Comparison of ENCODE assay signal across 8 cellular contexts in the genomic region with DNA sequence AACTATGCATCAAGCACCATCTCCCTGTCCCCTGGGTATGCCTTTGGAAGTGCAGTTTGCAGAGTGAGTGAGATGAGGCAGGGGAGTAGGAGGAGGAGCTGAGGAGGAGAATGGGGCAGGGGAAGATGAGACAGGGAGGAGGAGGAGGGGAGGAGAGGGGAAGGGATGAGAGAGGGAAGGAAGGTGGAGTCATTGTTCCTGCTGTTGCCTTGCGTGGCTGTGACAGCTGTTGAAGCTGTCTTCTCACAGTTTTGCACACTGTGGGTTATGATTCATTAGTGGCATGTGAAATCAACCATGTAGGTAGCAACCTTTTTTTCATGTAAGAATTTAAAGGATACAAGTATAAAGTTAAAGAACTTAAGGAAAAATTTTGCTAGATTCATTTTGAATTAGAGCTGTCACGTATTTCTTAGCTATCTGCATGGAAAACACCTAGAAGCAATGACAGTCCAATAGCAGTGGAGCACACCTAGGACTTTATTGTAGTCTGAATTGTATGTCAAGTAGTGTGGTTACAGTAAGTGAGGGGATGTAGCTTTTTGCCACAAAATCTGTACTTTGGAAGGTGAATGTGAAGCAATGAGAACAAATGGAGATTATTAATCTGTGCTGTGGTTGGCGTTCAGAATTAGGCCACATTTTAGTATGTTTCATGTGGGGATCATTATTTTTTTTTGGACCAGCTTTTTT. TPM values are rescaled to one million over a fixed set of nuclear protein-coding genes. Genes with fewer than 3 reads are reported as not detected.
DNase-seq lines count a peak whose midpoint lies in the region; ATAC-seq and TF ChIP-seq lines count a peak whose summit lies in the region.

No MANE protein-coding gene starts in this region.

- no peak overlapping the region for H3K4me3 ChIP-seq in brain microvascular endothelial cell (ENCODE audit: low read depth, low read length)

- H3K27me3 ChIP-seq in brain microvascular endothelial cell (replicated peaks), result no peaks in the 10 kb centered on the region

- peak overlapping the region; percentile 37 for H3K27ac Mint-ChIP-seq in type B pancreatic cell

- no peaks in the 10 kb centered on the region for H3K27me3 Mint-ChIP-seq in type B pancreatic cell

- DNase-seq in AG20443 (ENCODE audit: low spot score) (peak; percentile 40), KBM-7 (peak; percentile 82), brain microvascular endothelial cell (peak; percentile 57), type B pancreatic cell (ENCODE audit: extremely low spot score, unreplicated experiment) (no peak), SKM-1 (lab: John Stamatoyannopoulos, UW; ENCODE audit: unreplicated experiment) (no peak)
- no peak for DNase-seq in activated CD4-positive, CD25-positive, alpha-beta regulatory T cell treated with anti-CD3 and anti-CD28 coated beads, Interleukin-2, amount 50 U/mL, for 72 hours

- H3K4me3 Mint-ChIP-seq in type B pancreatic cell, result no peak overlapping the region

- in situ Hi-C loops in KBM-7 (cut with MboI; ENCODE audit: low pct_unique_long_range_greater_than_20kb, low sequenced_read_pairs) (no loop called here), brain microvascular endothelial cell (cut with HindIII; ENCODE audit: low pct_ligation_motif_present, low sequenced_read_pairs) (no loop called here)

- H3K36me3 Mint-ChIP-seq in type B pancreatic cell, result peaks cover 27% of the 10 kb centered on the region

- H3K4me1 Mint-ChIP-seq in type B pancreatic cell (ENCODE audit: unreplicated experiment), result peaks cover 9% of the 10 kb centered on the region

- H3K9me3 Mint-ChIP-seq in type B pancreatic cell, result peaks cover 14% of the 10 kb centered on the region

- TF ChIP-seq CTCF in brain microvascular endothelial cell (IDR thresholded peaks at IDR 0.05; ENCODE audit: low read depth, low read length, missing control alignments) (no peak), type B pancreatic cell (conservative IDR thresholded peaks at IDR 0.05) (no peak)

- no peak overlapping the region for H3K27ac ChIP-seq in brain microvascular endothelial cell

- peaks cover 3% of the 10 kb centered on the region for H3K36me3 ChIP-seq in brain microvascular endothelial cell (replicated peaks)

- ATAC-seq in GM19395 (IDR thresholded peaks at IDR 0.05; ENCODE audit: unreplicated experiment) (peak; percentile 70), HG03135 (IDR thresholded peaks at IDR 0.05; ENCODE audit: unreplicated experiment) (no peak)

RNA-seq across cellular contexts. Expression of gene CCM2, which starts 21.7 kb away (rescaled TPM):
- total RNA-seq in type B pancreatic cell (ENCODE audit: low replicate concordance), result 29.8 and 33.8 TPM in 2 replicates

RNA-seq across cellular contexts. Expression of gene MYO1G, which starts 42.9 kb away (rescaled TPM):
- 0.52 and 0.53 TPM in 2 replicates for total RNA-seq in type B pancreatic cell (ENCODE audit: low replicate concordance)

Comparison
In these comparisons a context has a peak if more than half of its experiments do, and no peak if none do; other contexts are left out.
1. DNase-seq: peak in AG20443 (single experiment), KBM-7 (single experiment) and brain microvascular endothelial cell (single experiment); none in type B pancreatic cell (single experiment), SKM-1 (single experiment) and activated CD4-positive, CD25-positive, alpha-beta regulatory T cell treated with anti-CD3 and anti-CD28 coated beads, Interleukin-2, amount 50 U/mL, for 72 hours (single experiment).